In genomic region chr1:91821126-91821868, GRCh38 we compare ENCODE assay signal across 18 cellular contexts.
DNase-seq lines count a peak whose midpoint lies in the region; ATAC-seq, FAIRE-seq and TF ChIP-seq lines count a peak whose summit lies in the region.
"Had no signal": no experiment of that assay in that cellular context is flagged by ENCODE, and none has a peak within 500 bp of the region (broad histone marks: within the 10 kb centered on the region; RNA-seq: fewer than 3 reads in every experiment).

No MANE protein-coding gene starts in this region.

- ATAC-seq in HG03095 (IDR thresholded peaks at IDR 0.05; ENCODE audit: unreplicated experiment) (peak; percentile 53), HG03196 (IDR thresholded peaks at IDR 0.05; ENCODE audit: unreplicated experiment) (no peak)
- ATAC-seq in natural killer cell treated with Interleukin-12 subunit alpha and Interleukin-12 subunit beta and Interleukin-15 and Interleukin-18, amount 100 ng/mL, for 72 hours = peak in 1 of 2 donors; percentile 64
- ATAC-seq: T-cell had no signal

- H3K36me3 Mint-ChIP-seq in natural killer cell treated with Interleukin-12 subunit alpha and Interleukin-12 subunit beta and Interleukin-15 and Interleukin-18, amount 100 ng/mL, for 72 hours = no peaks in the 10 kb centered on the region
- H3K36me3 Mint-ChIP-seq: IgD-negative memory B cell, T-cell had no signal

- no peaks in the 10 kb centered on the region for H3K36me3 ChIP-seq in WERI-Rb-1
- H3K36me3 ChIP-seq: SJSA1 had no signal

- intact Hi-C loops in dorsolateral prefrontal cortex (cut with DNase I) = no loop called here

- H3K9me3 Mint-ChIP-seq in natural killer cell treated with Interleukin-12 subunit alpha and Interleukin-12 subunit beta and Interleukin-15 and Interleukin-18, amount 100 ng/mL, for 72 hours = no peaks in the 10 kb centered on the region
- H3K9me3 Mint-ChIP-seq: CD4-positive, CD25-positive, alpha-beta regulatory T cell; T-cell had no signal

- H3K27me3 ChIP-seq in WERI-Rb-1 (ENCODE audit: insufficient read depth, low read depth, severe bottlenecking) (no peaks in the 10 kb centered on the region), dorsolateral prefrontal cortex (peaks cover 0 to 4% (median 0%) of the 10 kb centered on the region in 45 donors)
- H3K27me3 ChIP-seq: SJSA1 had no signal

- TF ChIP-seq CTCF in WERI-Rb-1 (IDR thresholded peaks at IDR 0.05; ENCODE audit: low read depth, low read length) (no peak), dorsolateral prefrontal cortex (IDR thresholded peaks at IDR 0.05 in 54 of 56, conservative IDR thresholded peaks at IDR 0.05 in 2 of 56; ENCODE audit: low read depth in 1 of 56, partially characterized antibody in 56 of 56) (no peak)

- H3K4me1 Mint-ChIP-seq in natural killer cell treated with Interleukin-12 subunit alpha and Interleukin-12 subunit beta and Interleukin-15 and Interleukin-18, amount 100 ng/mL, for 72 hours (ENCODE audit: low read depth in 2 of 2) = peaks cover 66 to 67% of the 10 kb centered on the region in 2 donors

- H3K9me3 ChIP-seq in WERI-Rb-1 (ENCODE audit: severe bottlenecking) = no peaks in the 10 kb centered on the region
- H3K9me3 ChIP-seq: SJSA1 had no signal

- DNase-seq in GM12892 (ENCODE audit: insufficient read length) (peak; percentile 18), WERI-Rb-1 (no peak), GM19239 (ENCODE audit: insufficient read length, low spot score) (no peak), NCI-H2081 (lab: John Stamatoyannopoulos, UW) (no peak), dorsolateral prefrontal cortex (no peak)
- DNase-seq in natural killer cell treated with Interleukin-12 subunit alpha and Interleukin-12 subunit beta and Interleukin-15 and Interleukin-18, amount 100 ng/mL, for 72 hours (ENCODE audit: low spot score) = no peak
- DNase-seq: Calu3; CD4-positive, CD25-positive, alpha-beta regulatory T cell; GM23248; MV-4-11; NCI-H1436; NCI-H2029 treated with DMSO at 0.1 percent for 48 hours; NCI-H510A treated with DMSO at 0.1 percent for 48 hours; T-cell had no signal

- H3K4me3 Mint-ChIP-seq in natural killer cell treated with Interleukin-12 subunit alpha and Interleukin-12 subunit beta and Interleukin-15 and Interleukin-18, amount 100 ng/mL, for 72 hours = peak overlapping the region; percentile 21
- H3K4me3 Mint-ChIP-seq: CD4-positive, CD25-positive, alpha-beta regulatory T cell; IgD-negative memory B cell; T-cell had no signal

- peak overlapping the region; percentile 78 for H3K27ac ChIP-seq in WERI-Rb-1
- no peak overlapping the region for H3K27ac ChIP-seq in dorsolateral prefrontal cortex
- H3K27ac ChIP-seq: GM23248, SJSA1 had no signal

- H3K4me3 ChIP-seq in WERI-Rb-1 (ENCODE audit: low read depth, low read length) (no peak overlapping the region), dorsolateral prefrontal cortex (no peak overlapping the region)
- H3K4me3 ChIP-seq: GM23248, SJSA1 had no signal

- H3K27me3 Mint-ChIP-seq in natural killer cell treated with Interleukin-12 subunit alpha and Interleukin-12 subunit beta and Interleukin-15 and Interleukin-18, amount 100 ng/mL, for 72 hours = no peaks in the 10 kb centered on the region
- H3K27me3 Mint-ChIP-seq: CD4-positive, CD25-positive, alpha-beta regulatory T cell; T-cell had no signal

- no peak for FAIRE-seq in GM12892 (lab: Jason Lieb, UNC)
- no peak for FAIRE-seq in GM19239 (lab: Jason Lieb, UNC)

- H3K27ac Mint-ChIP-seq in natural killer cell treated with Interleukin-12 subunit alpha and Interleukin-12 subunit beta and Interleukin-15 and Interleukin-18, amount 100 ng/mL, for 72 hours = peak overlapping the region; percentile 53 to 64
- H3K27ac Mint-ChIP-seq: IgD-negative memory B cell, T-cell had no signal

- TF ChIP-seq POLR2A in GM12892 (IDR thresholded peaks at IDR 0.05; ENCODE audit: low read depth, low read length) = no peak
